In the genomic region with DNA sequence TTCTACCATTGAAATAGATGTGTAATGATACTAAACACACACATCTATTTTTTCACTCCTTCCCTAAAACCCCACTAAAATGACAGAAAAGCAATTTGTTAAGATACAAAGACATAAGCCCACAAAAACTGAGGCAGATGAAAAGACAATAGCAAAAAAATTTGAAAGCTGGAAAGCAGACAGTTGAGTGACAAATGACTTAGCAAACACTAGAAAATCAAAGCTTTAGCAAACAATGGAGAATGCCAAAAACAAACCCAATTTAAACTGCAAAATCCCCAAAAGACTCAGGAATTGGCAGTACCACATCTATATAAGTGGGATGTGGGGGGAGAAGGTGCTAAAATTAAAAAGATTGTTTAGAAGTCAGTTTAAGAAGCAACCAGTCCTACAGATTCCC, we compare ENCODE assay signal across 1 cellular context.
A peak's percentile ranks its signal among the peaks of the same experiment; 100 is the strongest.
TF ChIP-seq lines count a peak whose summit lies in the region.

No MANE protein-coding gene starts in this region.

TF ChIP-seq in HepG2, 621 proteins besides CTCF, POLR2A, EP300 and RAD21:
- TF ChIP-seq ZNF569 (CRISPR knock-in tag; IDR thresholded peaks at IDR 0.05; ENCODE audit: borderline replicate concordance), result no peak
- peak; percentile 65; the same call in 1 of the 2 replicates for TF ChIP-seq GFI1 (CRISPR knock-in tag; IDR thresholded peaks at IDR 0.05; ENCODE audit: borderline replicate concordance)
- TF ChIP-seq TSC22D2 (CRISPR knock-in tag; IDR thresholded peaks at IDR 0.05; ENCODE audit: borderline replicate concordance), result no peak
- TF ChIP-seq SIN3A (IDR thresholded peaks at IDR 0.05; ENCODE audit: borderline replicate concordance, low read depth, low read length), result no peak
- no peak for TF ChIP-seq SOX13 (IDR thresholded peaks at IDR 0.05)
- TF ChIP-seq SOX13 (CRISPR knock-in tag; conservative IDR thresholded peaks at IDR 0.05 in 1 of 2, IDR thresholded peaks at IDR 0.05 in 1 of 2), result peak in 1 of 2 experiments; percentile 50; a peak in 1 of 4 replicates
- no peak for TF ChIP-seq ZFP41 (CRISPR knock-in tag; IDR thresholded peaks at IDR 0.05; ENCODE audit: borderline replicate concordance)
- TF ChIP-seq PRMT3 (CRISPR knock-in tag; IDR thresholded peaks at IDR 0.05; ENCODE audit: borderline replicate concordance, low read depth), result no peak
- TF ChIP-seq CBX5 (CRISPR knock-in tag; IDR thresholded peaks at IDR 0.05; ENCODE audit: borderline replicate concordance), result no peak
